ENCODE assay signal across 10 cellular contexts in genomic region chr4:169286562-169287301, GRCh38. TPM values are rescaled to one million over a fixed set of nuclear protein-coding genes. Genes with fewer than 3 reads are reported as not detected.
A peak's percentile ranks its signal among the peaks of the same experiment; 100 is the strongest.
DNase-seq lines count a peak whose midpoint lies in the region; ATAC-seq and TF ChIP-seq lines count a peak whose summit lies in the region.
"Had no signal": no experiment of that assay in that cellular context is flagged by ENCODE, and none has a peak within 500 bp of the region (broad histone marks: within the 10 kb centered on the region; RNA-seq: fewer than 3 reads in every experiment).

No MANE protein-coding gene starts in this region.

- H3K4me1 ChIP-seq in DOHH2 (ENCODE audit: control insufficient read depth, low read length), result peaks cover 9% of the 10 kb centered on the region
- H3K4me1 ChIP-seq in GM23248 (ENCODE audit: insufficient read depth), result peaks cover 33% of the 10 kb centered on the region

- DNase-seq in GM23248, result peak; percentile 40
- peak; percentile 17 for DNase-seq in NCI-H69 (lab: John Stamatoyannopoulos, UW)
- no peak for DNase-seq in fibroblast of the aortic adventitia (ENCODE audit: low read depth)
- no peak for DNase-seq in H4 (ENCODE audit: low spot score)
- no peak for DNase-seq in cortex of kidney (lab: John Stamatoyannopoulos, UW)
- DNase-seq: CD8-positive, alpha-beta memory T cell; stimulated activated CD4-positive, alpha-beta T cell treated with anti-CD3 and anti-CD28 coated beads, Interleukin-2, amount 100 ng/mL, for 48 hours had no signal

- H3K4me2 ChIP-seq in DOHH2 (ENCODE audit: low read length), result no peak overlapping the region
- H3K4me2 ChIP-seq in GM23248 (ENCODE audit: unreplicated experiment), result no peak overlapping the region

- no peak overlapping the region for H3K9ac ChIP-seq in GM23248

- peak; percentile 56 for TF ChIP-seq CTCF in DOHH2 (IDR thresholded peaks at IDR 0.05; ENCODE audit: low read depth, low read length, poor library complexity, severe bottlenecking)
- TF ChIP-seq CTCF in fibroblast of the aortic adventitia (IDR thresholded peaks at IDR 0.05; ENCODE audit: insufficient read depth, low read length), result peak; percentile 27

- H3K4me3 ChIP-seq in DOHH2 (ENCODE audit: low read length) (no peak overlapping the region), GM23248 (no peak overlapping the region), fibroblast of the aortic adventitia (ENCODE audit: low read depth, low read length) (no peak overlapping the region)

- H3K79me2 ChIP-seq in DOHH2 (ENCODE audit: control insufficient read depth, low read length) (no peaks in the 10 kb centered on the region), GM23248 (ENCODE audit: insufficient read depth) (no peaks in the 10 kb centered on the region)

- no peaks in the 10 kb centered on the region for H3F3A ChIP-seq in DOHH2 (ENCODE audit: control insufficient read depth, insufficient read depth)
- H3F3A ChIP-seq in GM23248 (ENCODE audit: insufficient read depth), result peaks cover 23% of the 10 kb centered on the region

- WGBS in GM23248 (ENCODE audit: low coverage in 1 of 2, low lambda C conversion rate in 2 of 2, missing lambda C conversion rate in 2 of 2), 2 experiments, result 97 to 98% methylated on average over 3 of the region's 3 CpGs

- ATAC-seq in GM18511 (IDR thresholded peaks at IDR 0.05; ENCODE audit: unreplicated experiment), result no peak
- ATAC-seq in HG02852 (IDR thresholded peaks at IDR 0.05; ENCODE audit: unreplicated experiment), result no peak

- H3K36me3 ChIP-seq in DOHH2 (ENCODE audit: control insufficient read depth, low read length) (no peaks in the 10 kb centered on the region), GM23248 (ENCODE audit: low read depth) (no peaks in the 10 kb centered on the region)

- H3K27me3 ChIP-seq in DOHH2 (ENCODE audit: control insufficient read depth, low read length) (no peaks in the 10 kb centered on the region), GM23248 (replicated peaks; ENCODE audit: insufficient read depth) (no peaks in the 10 kb centered on the region)

- H3K27ac ChIP-seq in DOHH2 (ENCODE audit: low read depth, low read length) (no peak overlapping the region), GM23248 (no peak overlapping the region)

- no peaks in the 10 kb centered on the region for H4K20me1 ChIP-seq in DOHH2 (ENCODE audit: control insufficient read depth, insufficient read depth, low read depth, low read length)
- no peaks in the 10 kb centered on the region for H4K20me1 ChIP-seq in GM23248 (ENCODE audit: insufficient read depth)

- H3K9me2 ChIP-seq in DOHH2 (replicated peaks; ENCODE audit: control insufficient read depth, low read length) (no peaks in the 10 kb centered on the region), GM23248 (ENCODE audit: insufficient read depth) (no peaks in the 10 kb centered on the region)

- no peaks in the 10 kb centered on the region for H3K9me3 ChIP-seq in DOHH2 (ENCODE audit: control insufficient read depth, insufficient read depth, low read length)
- H3K9me3 ChIP-seq in GM23248 (ENCODE audit: low read depth), result no peaks in the 10 kb centered on the region

- in situ Hi-C loops in GM23248 (cut with MboI), result no loop called here

- no peak overlapping the region for H2AFZ ChIP-seq in GM23248

RNA-seq across cellular contexts. Expression of gene SH3RF1, which starts 16.0 kb away (rescaled TPM):
- total RNA-seq in GM23248 (2014; rRNA removed; shearing (Covaris generic)), result 24.9 and 28.3 TPM in 2 replicates
- polyA plus RNA-seq in GM23248 (2016; fragmentation: Nextera tagmentation; extraction: Ambion mirVana), result 53.8 and 55.5 TPM in 2 replicates
- total RNA-seq in fibroblast of the aortic adventitia (ENCODE audit: low replicate concordance), result 47.5 and 57.8 TPM in 2 replicates
- total RNA-seq in H4 (2014; rRNA removed; shearing (Covaris generic)), result 2.3 and 4.0 TPM in 2 replicates
- polyA plus RNA-seq: CD8-positive, alpha-beta memory T cell had no signal

Comparison
In these comparisons a context has a peak if more than half of its experiments do, and no peak if none do; other contexts are left out.
1. DNase-seq: peak in GM23248 (single experiment) and NCI-H69 (single experiment); none in fibroblast of the aortic adventitia (single experiment), H4 (single experiment) and cortex of kidney (single experiment).